ENCODE assay signal across 1 cellular context in the genomic region with DNA sequence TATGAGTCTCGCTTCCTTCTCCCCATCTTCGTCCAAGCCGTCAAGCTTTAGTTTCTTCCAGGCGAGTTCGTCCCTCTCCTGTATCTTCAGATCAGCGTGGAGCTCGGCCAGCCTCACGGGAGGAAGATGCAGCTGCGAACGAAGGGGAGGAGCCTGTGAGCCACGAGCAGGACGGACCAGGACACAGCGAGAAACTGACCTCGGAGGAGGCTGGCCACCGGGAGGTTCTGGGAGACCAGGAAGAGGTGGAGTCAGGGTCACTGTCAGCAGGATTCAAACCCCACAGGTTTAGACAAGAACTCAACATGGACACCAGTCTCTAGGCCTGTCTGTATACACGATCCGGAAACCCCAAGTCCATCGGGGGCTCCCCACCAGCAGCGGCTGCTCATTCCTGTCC.
TF ChIP-seq lines count a peak whose summit lies in the region.

No MANE protein-coding gene starts in this region.

TF ChIP-seq in WTC11, 78 proteins besides CTCF, POLR2A, EP300 and RAD21 (continued from another document):
- TF ChIP-seq, protein P1, sequence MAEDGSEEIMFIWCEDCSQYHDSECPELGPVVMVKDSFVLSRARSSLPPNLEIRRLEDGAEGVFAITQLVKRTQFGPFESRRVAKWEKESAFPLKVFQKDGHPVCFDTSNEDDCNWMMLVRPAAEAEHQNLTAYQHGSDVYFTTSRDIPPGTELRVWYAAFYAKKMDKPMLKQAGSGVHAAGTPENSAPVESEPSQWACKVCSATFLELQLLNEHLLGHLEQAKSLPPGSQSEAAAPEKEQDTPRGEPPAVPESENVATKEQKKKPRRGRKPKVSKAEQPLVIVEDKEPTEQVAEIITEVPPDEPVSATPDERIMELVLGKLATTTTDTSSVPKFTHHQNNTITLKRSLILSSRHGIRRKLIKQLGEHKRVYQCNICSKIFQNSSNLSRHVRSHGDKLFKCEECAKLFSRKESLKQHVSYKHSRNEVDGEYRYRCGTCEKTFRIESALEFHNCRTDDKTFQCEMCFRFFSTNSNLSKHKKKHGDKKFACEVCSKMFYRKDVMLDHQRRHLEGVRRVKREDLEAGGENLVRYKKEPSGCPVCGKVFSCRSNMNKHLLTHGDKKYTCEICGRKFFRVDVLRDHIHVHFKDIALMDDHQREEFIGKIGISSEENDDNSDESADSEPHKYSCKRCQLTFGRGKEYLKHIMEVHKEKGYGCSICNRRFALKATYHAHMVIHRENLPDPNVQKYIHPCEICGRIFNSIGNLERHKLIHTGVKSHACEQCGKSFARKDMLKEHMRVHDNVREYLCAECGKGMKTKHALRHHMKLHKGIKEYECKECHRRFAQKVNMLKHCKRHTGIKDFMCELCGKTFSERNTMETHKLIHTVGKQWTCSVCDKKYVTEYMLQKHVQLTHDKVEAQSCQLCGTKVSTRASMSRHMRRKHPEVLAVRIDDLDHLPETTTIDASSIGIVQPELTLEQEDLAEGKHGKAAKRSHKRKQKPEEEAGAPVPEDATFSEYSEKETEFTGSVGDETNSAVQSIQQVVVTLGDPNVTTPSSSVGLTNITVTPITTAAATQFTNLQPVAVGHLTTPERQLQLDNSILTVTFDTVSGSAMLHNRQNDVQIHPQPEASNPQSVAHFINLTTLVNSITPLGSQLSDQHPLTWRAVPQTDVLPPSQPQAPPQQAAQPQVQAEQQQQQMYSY (CRISPR knock-in tag; IDR thresholded peaks at IDR 0.05) = no peak
- TF ChIP-seq, protein P2, sequence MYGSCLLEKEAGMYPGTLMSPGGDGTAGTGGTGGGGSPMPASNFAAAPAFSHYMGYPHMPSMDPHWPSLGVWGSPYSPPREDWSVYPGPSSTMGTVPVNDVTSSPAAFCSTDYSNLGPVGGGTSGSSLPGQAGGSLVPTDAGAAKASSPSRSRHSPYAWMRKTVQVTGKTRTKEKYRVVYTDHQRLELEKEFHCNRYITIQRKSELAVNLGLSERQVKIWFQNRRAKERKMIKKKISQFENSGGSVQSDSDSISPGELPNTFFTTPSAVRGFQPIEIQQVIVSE (CRISPR knock-in tag; IDR thresholded peaks at IDR 0.05; ENCODE audit: borderline replicate concordance) = no peak
- TF ChIP-seq OVOL2 (CRISPR knock-in tag; IDR thresholded peaks at IDR 0.05; ENCODE audit: borderline replicate concordance) (no peak), SOX15 (CRISPR knock-in tag; IDR thresholded peaks at IDR 0.05) (no peak), GRHL2 (CRISPR knock-in tag; IDR thresholded peaks at IDR 0.05; ENCODE audit: insufficient replicate concordance, severe bottlenecking) (no peak), NR1H2 (CRISPR knock-in tag; IDR thresholded peaks at IDR 0.05) (no peak)
- TF ChIP-seq, protein P3, sequence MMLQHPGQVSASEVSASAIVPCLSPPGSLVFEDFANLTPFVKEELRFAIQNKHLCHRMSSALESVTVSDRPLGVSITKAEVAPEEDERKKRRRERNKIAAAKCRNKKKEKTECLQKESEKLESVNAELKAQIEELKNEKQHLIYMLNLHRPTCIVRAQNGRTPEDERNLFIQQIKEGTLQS (CRISPR knock-in tag; conservative IDR thresholded peaks at IDR 0.05) = no peak
